Comparison of ENCODE assay signal across 23 cellular contexts in the genomic region with DNA sequence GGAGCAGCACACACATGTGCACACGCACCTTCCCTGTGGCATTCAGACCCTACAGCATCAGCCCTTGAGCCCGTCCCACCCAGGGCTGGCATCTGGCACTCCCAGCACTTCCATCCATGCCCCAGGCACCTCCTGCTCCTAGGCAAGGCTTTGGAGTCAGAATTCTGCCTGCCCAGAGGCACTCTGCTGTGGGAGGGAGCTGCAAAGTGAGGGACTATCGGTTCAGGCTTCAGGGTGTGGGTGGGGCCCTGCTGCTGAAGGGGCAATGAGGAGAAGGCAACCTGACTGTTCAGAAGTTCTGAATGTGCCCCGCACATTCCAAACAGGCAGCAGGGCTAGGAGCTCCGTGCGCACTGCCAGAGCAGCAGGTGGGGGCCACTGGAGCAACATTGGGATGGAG.
"Had no signal": no experiment of that assay in that cellular context is flagged by ENCODE, and none has a peak within 500 bp of the region (broad histone marks: within the 10 kb centered on the region; RNA-seq: fewer than 3 reads in every experiment).

No MANE protein-coding gene starts in this region.

- H3K27ac Mint-ChIP-seq: activated CD4-positive, alpha-beta T cell treated with anti-CD3 and anti-CD28 coated beads, Interleukin-2, amount 10 ng/mL, durations not matched to agents 7 days and 5 days; activated CD8-positive, alpha-beta T cell treated with anti-CD3 and anti-CD28 coated beads, Interleukin-2, amount 10 ng/mL, durations not matched to agents 7 days and 5 days; activated naive CD4-positive, alpha-beta T cell treated with anti-CD3 and anti-CD28 coated beads for 36 hours; activated T-cell treated with anti-CD3 and anti-CD28 coated beads, Interleukin-2, amount 50 U/mL, for 24 hours; naive thymus-derived CD4-positive, alpha-beta T cell had no signal

- H3K4me3 ChIP-seq: dorsolateral prefrontal cortex, gastroesophageal sphincter, heart left ventricle, pancreas, stomach, testis, upper lobe of left lung had no signal

- H3K36me3 Mint-ChIP-seq: brain; naive thymus-derived CD4-positive, alpha-beta T cell had no signal

- H3K9me3 ChIP-seq: gastroesophageal sphincter, heart left ventricle, pancreas, stomach, testis, upper lobe of left lung had no signal

- ATAC-seq: activated CD4-positive, CD25-positive, alpha-beta regulatory T cell treated with anti-CD3 and anti-CD28 coated beads, Interleukin-2, amount 50 U/mL, for 24 hours; activated CD8-positive, alpha-beta T cell treated with anti-CD3 and anti-CD28 coated beads, Interleukin-2, amount 10 ng/mL, durations not matched to agents 7 days and 5 days; gastroesophageal sphincter; heart left ventricle; naive thymus-derived CD4-positive, alpha-beta T cell; pancreas; sciatic nerve; stimulated activated effector memory CD8-positive, alpha-beta T cell treated with anti-CD3 and anti-CD28 coated beads, Interleukin-12 subunit alpha, Interleukin-12 subunit beta, amount 100 ng/mL, for 72 hours had no signal

- DNase-seq: activated CD4-positive, alpha-beta T cell treated with anti-CD3 and anti-CD28 coated beads, Interleukin-2, amount 10 ng/mL, durations not matched to agents 7 days and 5 days; activated CD8-positive, alpha-beta T cell treated with anti-CD3 and anti-CD28 coated beads, Interleukin-2, amount 10 ng/mL, durations not matched to agents 7 days and 5 days; activated naive CD4-positive, alpha-beta T cell treated with anti-CD3 and anti-CD28 coated beads for 36 hours; activated T-cell treated with anti-CD3 and anti-CD28 coated beads, Interleukin-2, amount 50 U/mL, for 24 hours; central memory CD4-positive, alpha-beta T cell; dorsolateral prefrontal cortex; erythroblast; kidney glomerular epithelial cell; mesenchymal stem cell; naive thymus-derived CD4-positive, alpha-beta T cell; pancreas; stimulated activated CD4-positive, alpha-beta T cell treated with anti-CD3 and anti-CD28 coated beads, Interleukin-4, amount 100 ng/mL, for 24 hours; stomach; T-helper 1 cell; T1000; testis; upper lobe of left lung had no signal

- H3K4me1 ChIP-seq: testis had no signal

- H3K27ac ChIP-seq: gastroesophageal sphincter, heart left ventricle, pancreas, stomach, testis, upper lobe of left lung had no signal

- H3K4me3 Mint-ChIP-seq: activated CD4-positive, alpha-beta T cell treated with anti-CD3 and anti-CD28 coated beads, Interleukin-2, amount 10 ng/mL, durations not matched to agents 7 days and 5 days; activated CD8-positive, alpha-beta T cell treated with anti-CD3 and anti-CD28 coated beads, Interleukin-2, amount 10 ng/mL, durations not matched to agents 7 days and 5 days; activated naive CD4-positive, alpha-beta T cell treated with anti-CD3 and anti-CD28 coated beads for 36 hours; activated T-cell treated with anti-CD3 and anti-CD28 coated beads, Interleukin-2, amount 50 U/mL, for 24 hours; brain; naive thymus-derived CD4-positive, alpha-beta T cell; stimulated activated effector memory CD8-positive, alpha-beta T cell treated with anti-CD3 and anti-CD28 coated beads, Interleukin-12 subunit alpha, Interleukin-12 subunit beta, amount 100 ng/mL, for 72 hours had no signal

- H3K27me3 ChIP-seq: dorsolateral prefrontal cortex, gastroesophageal sphincter, heart left ventricle, pancreas, stomach, testis, upper lobe of left lung had no signal

- H3K36me3 ChIP-seq: gastroesophageal sphincter, heart left ventricle, pancreas, stomach, upper lobe of left lung had no signal

- H3K27me3 Mint-ChIP-seq: activated T-cell treated with anti-CD3 and anti-CD28 coated beads, Interleukin-2, amount 50 U/mL, for 24 hours had no signal

- H3K9me3 Mint-ChIP-seq: activated CD4-positive, alpha-beta T cell treated with anti-CD3 and anti-CD28 coated beads, Interleukin-2, amount 10 ng/mL, durations not matched to agents 7 days and 5 days; activated naive CD4-positive, alpha-beta T cell treated with anti-CD3 and anti-CD28 coated beads for 36 hours; activated T-cell treated with anti-CD3 and anti-CD28 coated beads, Interleukin-2, amount 50 U/mL, for 24 hours; brain; naive thymus-derived CD4-positive, alpha-beta T cell; stimulated activated effector memory CD8-positive, alpha-beta T cell treated with anti-CD3 and anti-CD28 coated beads, Interleukin-12 subunit alpha, Interleukin-12 subunit beta, amount 100 ng/mL, for 72 hours had no signal
